In the genomic region with DNA sequence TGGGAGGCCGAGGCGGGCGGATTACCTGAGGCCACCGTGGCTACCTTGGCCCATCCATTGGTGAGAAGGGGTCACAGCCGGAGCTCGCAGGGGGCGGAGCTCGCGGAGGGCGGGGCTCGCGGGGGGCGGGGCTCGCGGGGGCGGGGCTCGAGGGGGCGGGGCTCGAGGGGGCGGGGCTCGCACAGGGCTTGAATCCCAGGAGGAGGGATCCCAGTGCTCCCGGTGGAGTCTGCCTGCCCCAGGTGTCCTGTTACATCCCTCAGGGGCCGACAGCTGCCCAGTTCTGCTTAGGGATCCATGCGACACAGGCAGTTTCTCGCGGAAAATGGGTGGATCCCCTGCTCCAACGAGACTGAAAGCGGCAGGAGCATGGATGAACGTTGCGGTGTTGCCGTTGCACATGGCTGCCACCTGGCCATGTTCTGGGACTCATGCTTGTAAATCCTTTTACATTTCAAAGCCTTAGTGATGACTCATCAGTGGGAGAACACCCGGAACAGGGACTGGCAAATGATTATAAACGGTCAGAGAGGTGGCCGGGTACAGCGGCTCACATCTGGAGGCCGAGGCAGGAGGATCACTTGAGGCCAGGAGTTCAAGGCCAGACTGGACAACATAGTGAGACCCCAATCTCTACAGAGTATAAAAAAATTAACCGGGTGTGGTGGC, we compare ENCODE assay signal across 8 cellular contexts.
DNase-seq lines count a peak whose midpoint lies in the region; ATAC-seq and TF ChIP-seq lines count a peak whose summit lies in the region.

No MANE protein-coding gene starts in this region.

- DNase-seq in ACHN, result peak; percentile 85
- peak; percentile 99 for DNase-seq in HFF-Myc (ENCODE audit: extremely low read depth, low read depth)
- DNase-seq in NCI-H82 treated with DMSO at 0.1 percent for 48 hours (lab: John Stamatoyannopoulos, UW; ENCODE audit: unreplicated experiment), result peak; percentile 55
- peak; percentile 87 for DNase-seq in epithelial cell of esophagus (ENCODE audit: low read depth)
- peak; percentile 26 for DNase-seq in retinal pigment epithelial cell (ENCODE audit: low read depth)

- no peak overlapping the region for H3K4me3 ChIP-seq in HFF-Myc (replicated peaks; ENCODE audit: low read depth, low read length)
- peak overlapping the region; percentile 27 for H3K4me3 ChIP-seq in epithelial cell of esophagus (ENCODE audit: low read length)
- H3K4me3 ChIP-seq in retinal pigment epithelial cell (ENCODE audit: low read length), result no peak overlapping the region

- TF ChIP-seq CTCF in HFF-Myc (IDR thresholded peaks at IDR 0.05; ENCODE audit: low read depth, low read length, missing control alignments) (no peak), epithelial cell of esophagus (IDR thresholded peaks at IDR 0.05; ENCODE audit: insufficient read depth, low read depth, low read length, missing control alignments) (no peak), retinal pigment epithelial cell (conservative IDR thresholded peaks at IDR 0.05; ENCODE audit: low read depth, low read length) (no peak)

- no peak for ATAC-seq in HG03457 (IDR thresholded peaks at IDR 0.05; ENCODE audit: unreplicated experiment)
- no peak for ATAC-seq in HG03439 (IDR thresholded peaks at IDR 0.05; ENCODE audit: unreplicated experiment)
- ATAC-seq in GM21423 (IDR thresholded peaks at IDR 0.05; ENCODE audit: unreplicated experiment), result no peak

- in situ Hi-C loops in ACHN (cut with HindIII; ENCODE audit: low pct_ligation_motif_present, low pct_unique_long_range_greater_than_20kb, low sequenced_read_pairs), result no loop called here

Comparison
In these comparisons a context has a peak if more than half of its experiments do, and no peak if none do; other contexts are left out.
1. DNase-seq: peak in every context shown above with its lines; median percentile 99 in HFF-Myc; 87 in epithelial cell of esophagus; 85 in ACHN; 55 in NCI-H82 treated with DMSO at 0.1 percent for 48 hours; 26 in retinal pigment epithelial cell.